In the genomic region with DNA sequence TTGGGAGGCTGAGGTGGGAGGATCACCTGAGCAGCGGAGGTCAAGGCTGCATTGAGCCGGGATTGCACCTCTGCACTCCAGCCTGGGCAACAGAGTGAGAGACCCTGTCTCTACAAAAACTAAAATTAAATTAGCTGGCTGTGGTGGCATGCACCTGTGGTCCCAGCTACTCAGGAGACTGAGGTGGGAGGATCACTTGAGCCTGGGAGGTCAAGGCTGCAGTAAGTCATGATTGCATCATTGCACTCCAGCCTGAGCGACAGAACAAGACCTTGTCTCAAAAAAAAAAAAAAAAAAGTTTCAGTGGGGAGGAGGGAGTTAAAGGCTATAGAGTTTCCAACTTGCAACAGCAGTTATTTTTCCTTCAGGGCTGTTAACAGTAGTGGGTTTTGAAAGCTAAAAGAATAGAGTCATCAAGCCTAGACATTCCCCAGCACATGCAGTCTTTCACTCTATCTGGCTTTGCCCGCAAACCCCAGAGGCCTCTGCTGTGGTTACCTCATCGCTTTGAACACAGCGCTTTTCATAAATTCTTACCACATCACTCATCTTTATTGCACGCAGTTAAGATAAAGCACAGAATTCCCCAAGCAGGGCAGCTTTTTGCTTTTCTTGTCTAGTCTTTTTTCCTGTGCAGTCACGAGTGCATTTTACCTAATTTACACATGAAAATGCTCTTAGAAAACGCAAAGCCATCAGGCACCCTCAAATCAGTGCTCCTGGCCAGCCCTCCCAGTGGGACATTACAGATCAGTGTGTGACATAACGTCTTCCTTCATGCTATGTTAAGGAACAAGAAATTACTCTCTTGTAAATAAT, we compare ENCODE assay signal across 8 cellular contexts. TPM values are rescaled to one million over a fixed set of nuclear protein-coding genes. Genes with fewer than 3 reads are reported as not detected.
A peak's percentile ranks its signal among the peaks of the same experiment; 100 is the strongest.
DNase-seq lines count a peak whose midpoint lies in the region; ATAC-seq and TF ChIP-seq lines count a peak whose summit lies in the region.

No MANE protein-coding gene starts in this region.

- peak overlapping the region; percentile 20 for H3K4me3 Mint-ChIP-seq in activated naive CD8-positive, alpha-beta T cell treated with anti-CD3 and anti-CD28 coated beads, Interleukin-2, amount 10 ng/mL, durations not matched to agents 7 days and 5 days

- WGBS in SK-N-SH (ENCODE audit: low lambda C conversion rate) = 32% methylated on average over 10 of the region's 10 CpGs

- H3K9me3 ChIP-seq in SK-N-SH = no peaks in the 10 kb centered on the region

- H3K4me2 ChIP-seq in SK-N-SH = peak overlapping the region; percentile 60

- peaks cover 0 to 9% of the 10 kb centered on the region in 2 experiments; a peak in 2 of 4 replicates for H3K4me1 ChIP-seq in SK-N-SH (ENCODE audit: control insufficient read depth in 1 of 2, insufficient read depth in 2 of 2, low read depth in 1 of 2, low read length in 1 of 2)

- H3K4me3 ChIP-seq in SK-N-SH (ENCODE audit: low read depth in 2 of 2, low read length in 1 of 2) (no peak overlapping the region), kidney epithelial cell (ENCODE audit: low read depth, low read length) (no peak overlapping the region)

- peaks cover 26% of the 10 kb centered on the region for H3F3A ChIP-seq in SK-N-SH (replicated peaks; ENCODE audit: insufficient read depth)

- no peaks in the 10 kb centered on the region for H3K9me3 Mint-ChIP-seq in activated naive CD8-positive, alpha-beta T cell treated with anti-CD3 and anti-CD28 coated beads, Interleukin-2, amount 10 ng/mL, durations not matched to agents 7 days and 5 days

- peak in 1 of 2 experiments; percentile 81; a peak in 1 of 4 replicates for TF ChIP-seq EP300 in SK-N-SH (IDR thresholded peaks at IDR 0.05; ENCODE audit: borderline replicate concordance in 1 of 2, low read depth in 1 of 2, low read length in 1 of 2)

- TF ChIP-seq CTCF in SK-N-SH (IDR thresholded peaks at IDR 0.05) (no peak), kidney epithelial cell (IDR thresholded peaks at IDR 0.05; ENCODE audit: insufficient read depth, low read length, poor library complexity, severe bottlenecking) (no peak)

- H3K79me2 ChIP-seq in SK-N-SH (ENCODE audit: insufficient read depth) = no peaks in the 10 kb centered on the region

- no peak for TF ChIP-seq RAD21 in SK-N-SH (IDR thresholded peaks at IDR 0.05; ENCODE audit: low read length)

- DNase-seq in SK-N-SH (no peak), kidney epithelial cell (ENCODE audit: low read depth) (peak; percentile 93), NCI-H510A (lab: John Stamatoyannopoulos, UW) (no peak)
- DNase-seq in activated naive CD8-positive, alpha-beta T cell treated with anti-CD3 and anti-CD28 coated beads, Interleukin-2, amount 10 ng/mL, durations not matched to agents 7 days and 5 days = peak; percentile 87
- DNase-seq in stimulated activated CD8-positive, alpha-beta memory T cell treated with anti-CD3 and anti-CD28 coated beads, Interleukin-12 subunit alpha, Interleukin-12 subunit beta, amount 100 ng/mL, for 1 hour (ENCODE audit: low read depth) = peak; percentile 76

- ATAC-seq in GM18873 (IDR thresholded peaks at IDR 0.05; ENCODE audit: low FRiP score, unreplicated experiment) (peak; percentile 55), HG03135 (IDR thresholded peaks at IDR 0.05; ENCODE audit: unreplicated experiment) (peak; percentile 77), GM18867 (IDR thresholded peaks at IDR 0.05; ENCODE audit: unreplicated experiment) (no peak)
- ATAC-seq in activated naive CD8-positive, alpha-beta T cell treated with anti-CD3 and anti-CD28 coated beads, Interleukin-2, amount 10 ng/mL, durations not matched to agents 7 days and 5 days (ENCODE audit: low read depth) = peak; percentile 93

- peaks cover 71% of the 10 kb centered on the region for H3K27me3 Mint-ChIP-seq in activated naive CD8-positive, alpha-beta T cell treated with anti-CD3 and anti-CD28 coated beads, Interleukin-2, amount 10 ng/mL, durations not matched to agents 7 days and 5 days

- POLR2A ChIA-PET in SK-N-SH (lab: Yijun Ruan, JAX) = interaction anchor here (0.6 to 0.7 kb wide), 2 partner anchors 81 to 413 kb away, joined by 3 read pairs; no protein-coding TSS in a partner anchor
- POLR2A ChIA-PET in activated naive CD8-positive, alpha-beta T cell treated with anti-CD3 and anti-CD28 coated beads, Interleukin-2, amount 10 ng/mL, durations not matched to agents 7 days and 5 days (lab: Charles Lee) = interaction anchor here (0.6 to 1.6 kb wide), 7 partner anchors 9 to 914 kb away, joined by 3 to 9 read pairs (median 4); a partner anchor contains a TSS

- peak overlapping the region; percentile 7 to 80; a peak in 3 of 4 replicates for H3K27ac ChIP-seq in SK-N-SH (ENCODE audit: low read depth in 2 of 2, low read length in 1 of 2)

- H3K9ac ChIP-seq in SK-N-SH = peak overlapping the region; percentile 41

- H3K27ac Mint-ChIP-seq in activated naive CD8-positive, alpha-beta T cell treated with anti-CD3 and anti-CD28 coated beads, Interleukin-2, amount 10 ng/mL, durations not matched to agents 7 days and 5 days = peak overlapping the region; percentile 75

- CTCF ChIA-PET in SK-N-SH (lab: Yijun Ruan, JAX) = interaction anchor here (1.1 kb wide), 1 partner anchor 29 kb away, joined by 3 read pairs; no protein-coding TSS in a partner anchor

- H3K27me3 ChIP-seq in SK-N-SH (ENCODE audit: insufficient read depth) (no peaks in the 10 kb centered on the region), kidney epithelial cell (ENCODE audit: control insufficient read depth, insufficient read depth, low read length) (no peaks in the 10 kb centered on the region)

- no peaks in the 10 kb centered on the region for H3K9me2 ChIP-seq in SK-N-SH

- H3K36me3 Mint-ChIP-seq in activated naive CD8-positive, alpha-beta T cell treated with anti-CD3 and anti-CD28 coated beads, Interleukin-2, amount 10 ng/mL, durations not matched to agents 7 days and 5 days = no peaks in the 10 kb centered on the region

- H3K4me1 Mint-ChIP-seq in activated naive CD8-positive, alpha-beta T cell treated with anti-CD3 and anti-CD28 coated beads, Interleukin-2, amount 10 ng/mL, durations not matched to agents 7 days and 5 days = peaks cover 26% of the 10 kb centered on the region

- H2AFZ ChIP-seq in SK-N-SH (ENCODE audit: low read depth) = peak overlapping the region; percentile 58; the same call in 1 of the 2 replicates

- H4K20me1 ChIP-seq in SK-N-SH (ENCODE audit: insufficient read depth) = no peaks in the 10 kb centered on the region; the same call in 1 of the 2 replicates

- H3K36me3 ChIP-seq in SK-N-SH (replicated peaks in 1 of 2; ENCODE audit: control insufficient read depth in 1 of 2, insufficient read depth in 2 of 2, low read length in 1 of 2) (no peaks in the 10 kb centered on the region), kidney epithelial cell (ENCODE audit: control insufficient read depth, insufficient read depth, low read length) (no peaks in the 10 kb centered on the region)

TF ChIP-seq in SK-N-SH, 30 proteins besides CTCF, POLR2A, EP300 and RAD21 (continues in another document):
- TF ChIP-seq, protein P1, sequence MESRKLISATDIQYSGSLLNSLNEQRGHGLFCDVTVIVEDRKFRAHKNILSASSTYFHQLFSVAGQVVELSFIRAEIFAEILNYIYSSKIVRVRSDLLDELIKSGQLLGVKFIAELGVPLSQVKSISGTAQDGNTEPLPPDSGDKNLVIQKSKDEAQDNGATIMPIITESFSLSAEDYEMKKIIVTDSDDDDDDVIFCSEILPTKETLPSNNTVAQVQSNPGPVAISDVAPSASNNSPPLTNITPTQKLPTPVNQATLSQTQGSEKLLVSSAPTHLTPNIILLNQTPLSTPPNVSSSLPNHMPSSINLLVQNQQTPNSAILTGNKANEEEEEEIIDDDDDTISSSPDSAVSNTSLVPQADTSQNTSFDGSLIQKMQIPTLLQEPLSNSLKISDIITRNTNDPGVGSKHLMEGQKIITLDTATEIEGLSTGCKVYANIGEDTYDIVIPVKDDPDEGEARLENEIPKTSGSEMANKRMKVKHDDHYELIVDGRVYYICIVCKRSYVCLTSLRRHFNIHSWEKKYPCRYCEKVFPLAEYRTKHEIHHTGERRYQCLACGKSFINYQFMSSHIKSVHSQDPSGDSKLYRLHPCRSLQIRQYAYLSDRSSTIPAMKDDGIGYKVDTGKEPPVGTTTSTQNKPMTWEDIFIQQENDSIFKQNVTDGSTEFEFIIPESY (IDR thresholded peaks at IDR 0.05; ENCODE audit: borderline replicate concordance, low read depth) = peak; percentile 68; the same call in 1 of the 2 replicates
- TF ChIP-seq NRF1 (IDR thresholded peaks at IDR 0.05; ENCODE audit: low read depth, low read length) (no peak), JUND (IDR thresholded peaks at IDR 0.05) (peak; percentile 89), ELF1 (IDR thresholded peaks at IDR 0.05) (no peak), MEF2A (IDR thresholded peaks at IDR 0.05; ENCODE audit: borderline replicate concordance, low read depth) (no peak), RCOR1 (IDR thresholded peaks at IDR 0.05; ENCODE audit: low read length) (no peak), SIN3A (IDR thresholded peaks at IDR 0.05; ENCODE audit: borderline replicate concordance, low read depth, low read length) (peak; percentile 70; the same call in 1 of the 2 replicates), YY1 (IDR thresholded peaks at IDR 0.05; ENCODE audit: low read depth) (no peak)
- TF ChIP-seq, protein P2, sequence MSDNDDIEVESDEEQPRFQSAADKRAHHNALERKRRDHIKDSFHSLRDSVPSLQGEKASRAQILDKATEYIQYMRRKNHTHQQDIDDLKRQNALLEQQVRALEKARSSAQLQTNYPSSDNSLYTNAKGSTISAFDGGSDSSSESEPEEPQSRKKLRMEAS (IDR thresholded peaks at IDR 0.05; ENCODE audit: low read depth) = peak; percentile 93
- TF ChIP-seq, protein P3, sequence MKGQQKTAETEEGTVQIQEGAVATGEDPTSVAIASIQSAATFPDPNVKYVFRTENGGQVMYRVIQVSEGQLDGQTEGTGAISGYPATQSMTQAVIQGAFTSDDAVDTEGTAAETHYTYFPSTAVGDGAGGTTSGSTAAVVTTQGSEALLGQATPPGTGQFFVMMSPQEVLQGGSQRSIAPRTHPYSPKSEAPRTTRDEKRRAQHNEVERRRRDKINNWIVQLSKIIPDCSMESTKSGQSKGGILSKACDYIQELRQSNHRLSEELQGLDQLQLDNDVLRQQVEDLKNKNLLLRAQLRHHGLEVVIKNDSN (IDR thresholded peaks at IDR 0.05; ENCODE audit: borderline replicate concordance, low read depth) = no peak; the same call in none of the 2 replicates

RNA-seq across cellular contexts. Expression of a gene that starts 8.7 kb away (rescaled TPM):
- 15.1 and 18.7 TPM in 2 replicates for polyA plus RNA-seq in SK-N-SH (2012; rRNA removed)
- 5.2 and 9.6 TPM in 2 replicates for polyA plus RNA-seq in SK-N-SH (2012; cell fraction: cytosol; rRNA removed)
- 37.0 and 37.3 TPM in 2 replicates for polyA plus RNA-seq in SK-N-SH (2012; cell fraction: nucleus; rRNA removed)
- total RNA-seq in activated naive CD8-positive, alpha-beta T cell treated with anti-CD3 and anti-CD28 coated beads, Interleukin-2, amount 10 ng/mL, durations not matched to agents 7 days and 5 days = 1 to 10 TPM; 3.4 to 4.1 TPM
- total RNA-seq in kidney epithelial cell = 27.5 and 28.8 TPM in 2 replicates

RNA-seq across cellular contexts. Expression of a gene that starts 35.9 kb away (rescaled TPM):
- 4.6 and 5.9 TPM in 2 replicates for polyA plus RNA-seq in SK-N-SH (2012; rRNA removed)
- polyA plus RNA-seq in SK-N-SH (2012; cell fraction: cytosol; rRNA removed) = 2.3 and 3.5 TPM in 2 replicates
- 15.7 and 16.9 TPM in 2 replicates for polyA plus RNA-seq in SK-N-SH (2012; cell fraction: nucleus; rRNA removed)
- total RNA-seq in activated naive CD8-positive, alpha-beta T cell treated with anti-CD3 and anti-CD28 coated beads, Interleukin-2, amount 10 ng/mL, durations not matched to agents 7 days and 5 days = 10 to 100 TPM; 14.2 to 15.0 TPM
- 5.1 and 5.7 TPM in 2 replicates for total RNA-seq in kidney epithelial cell

Comparison
In these comparisons a context has a peak if more than half of its experiments do, and no peak if none do; other contexts are left out.
1. DNase-seq: peak in activated naive CD8-positive, alpha-beta T cell treated with anti-CD3 and anti-CD28 coated beads, Interleukin-2, amount 10 ng/mL, durations not matched to agents 7 days and 5 days (single experiment), kidney epithelial cell (single experiment) and stimulated activated CD8-positive, alpha-beta memory T cell treated with anti-CD3 and anti-CD28 coated beads, Interleukin-12 subunit alpha, Interleukin-12 subunit beta, amount 100 ng/mL, for 1 hour (single experiment); none in SK-N-SH (single experiment) and NCI-H510A (single experiment).